17 cellular contexts compared by ENCODE assay signal in the genomic region with DNA sequence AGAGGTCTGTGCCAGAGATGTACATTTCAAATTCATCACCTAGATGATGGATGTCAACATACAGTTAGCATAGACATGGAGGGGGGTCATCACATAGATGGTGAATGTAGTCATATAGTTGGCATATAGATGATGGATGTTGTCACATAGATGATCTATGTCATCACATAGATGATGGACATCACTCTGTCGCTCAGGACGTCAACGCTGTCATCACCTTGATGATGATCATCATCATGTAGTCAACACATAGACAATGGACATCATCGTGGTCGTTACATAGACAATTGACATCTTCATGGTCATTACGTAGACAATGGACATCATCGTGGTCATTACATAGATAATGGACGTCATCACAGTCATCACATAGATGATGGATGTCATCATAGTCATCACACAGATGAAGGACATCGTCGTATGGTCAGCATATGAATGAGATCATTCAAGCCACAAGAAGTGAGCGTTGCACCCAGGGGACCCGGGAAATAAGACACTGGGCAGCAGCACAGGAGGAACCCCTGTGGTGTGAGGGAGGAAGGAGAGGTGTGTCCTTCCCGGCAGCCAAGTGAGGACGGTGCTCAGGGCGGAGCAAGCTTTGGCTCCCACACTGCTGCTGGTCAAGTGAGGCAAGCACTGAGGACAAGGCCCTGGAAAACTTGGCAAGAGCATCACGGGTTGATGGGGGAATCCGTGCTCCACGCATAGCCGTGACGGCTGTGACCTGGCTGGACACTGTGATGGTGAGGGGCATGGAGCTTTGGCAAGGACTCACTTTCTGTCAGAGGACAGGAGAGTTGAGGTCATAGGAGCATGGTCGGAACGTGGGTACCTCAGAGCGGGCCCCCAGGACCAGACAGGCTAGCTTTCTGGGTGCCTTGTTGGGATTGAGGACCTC. TPM values are rescaled to one million over a fixed set of nuclear protein-coding genes. Genes with fewer than 3 reads are reported as not detected.
"Had no signal": no experiment of that assay in that cellular context is flagged by ENCODE, and none has a peak within 500 bp of the region (broad histone marks: within the 10 kb centered on the region; RNA-seq: fewer than 3 reads in every experiment).

No MANE protein-coding gene starts in this region.

- H3K36me3 ChIP-seq: gastrocnemius medialis, heart right ventricle, left ventricle myocardium inferior, lower lobe of right lung, sigmoid colon had no signal

- DNase-seq: gastrocnemius medialis; heart right ventricle; immature natural killer cell; kidney; left cardiac atrium; left ventricle myocardium inferior; lower lobe of right lung; posterior cingulate gyrus; sigmoid colon; stimulated activated CD4-positive, alpha-beta T cell treated with anti-CD3 and anti-CD28 coated beads, Interleukin-2, amount 100 ng/mL, for 24 hours; stimulated activated naive CD4-positive, alpha-beta T cell treated with Interleukin-2 at 50 U/mL for 16 hours; trophoblast cell had no signal

- H3K4me1 ChIP-seq: gastrocnemius medialis, heart right ventricle, left ventricle myocardium inferior, lower lobe of right lung, sigmoid colon had no signal

- H3K27ac ChIP-seq: gastrocnemius medialis, heart right ventricle, left ventricle myocardium inferior, lower lobe of right lung, sigmoid colon, skin epidermis had no signal

- H3K27me3 ChIP-seq: gastrocnemius medialis, sigmoid colon had no signal

- H3K4me3 ChIP-seq: gastrocnemius medialis, heart right ventricle, left ventricle myocardium inferior, lower lobe of right lung, sigmoid colon, skin epidermis had no signal

- FAIRE-seq: colon, kidney, urothelium cell line had no signal

- H3K9me3 ChIP-seq: gastrocnemius medialis, lower lobe of right lung, sigmoid colon had no signal

RNA-seq across cellular contexts. Expression of gene SLC15A1, which starts 28.7 kb away (rescaled TPM):
- polyA plus RNA-seq: endothelial cell of umbilical vein, fibroblast of lung, immature natural killer cell had no signal
